In genomic region chrX:117743469-117744251, GRCh38 we compare ENCODE assay signal across 10 cellular contexts.
DNase-seq lines count a peak whose midpoint lies in the region; ATAC-seq and TF ChIP-seq lines count a peak whose summit lies in the region.
"Had no signal": no experiment of that assay in that cellular context is flagged by ENCODE, and none has a peak within 500 bp of the region (broad histone marks: within the 10 kb centered on the region; RNA-seq: fewer than 3 reads in every experiment).

No MANE protein-coding gene starts in this region.

- in situ Hi-C loops in IMR-90 (cut with MboI; ENCODE audit: low sequenced_read_pairs), result no loop called here

- H3K23ac ChIP-seq in IMR-90 (ENCODE audit: low read depth, low read length), result no peak overlapping the region

- WGBS in IMR-90 (ENCODE audit: extremely low coverage in 2 of 2, insufficient read length in 1 of 2), 2 experiments, result 33% methylated on average over 1 of the region's 3 CpGs; no CpG with 5 or more reads in 1 of the 2 experiments
- 67 to 80% methylated on average over 1 of the region's 3 CpGs for WGBS in thyroid gland, 2 donors

- H3K79me1 ChIP-seq in IMR-90 (ENCODE audit: low read depth in 1 of 2, low read length in 2 of 2), result no peaks in the 10 kb centered on the region

- TF ChIP-seq POLR2A in IMR-90 (IDR thresholded peaks at IDR 0.05; ENCODE audit: low read depth, low read length), result no peak
- no peak for TF ChIP-seq POLR2A in thyroid gland (IDR thresholded peaks at IDR 0.05)

- dilution Hi-C loops in IMR-90 (cut with HindIII; ENCODE audit: low sequenced_read_pairs, unreplicated experiment), result no loop called here

- H3K4me1 ChIP-seq in IMR-90 (ENCODE audit: control insufficient read depth, insufficient read depth, low read length) (no peaks in the 10 kb centered on the region), thyroid gland (no peaks in the 10 kb centered on the region)

- ATAC-seq in IMR-90 (ENCODE audit: low read depth) (peak; percentile 46; the same call in 1 of the 2 replicates), omental fat pad (ENCODE audit: low FRiP score) (no peak), HG02798 (IDR thresholded peaks at IDR 0.05; ENCODE audit: poor library complexity, unreplicated experiment) (no peak), HG02763 (IDR thresholded peaks at IDR 0.05; ENCODE audit: unreplicated experiment) (no peak)
- ATAC-seq: naive thymus-derived CD8-positive, alpha-beta T cell had no signal

- no peak overlapping the region for H3K4me2 ChIP-seq in IMR-90 (ENCODE audit: low read depth, low read length)

- no peak overlapping the region for H3K4ac ChIP-seq in IMR-90 (ENCODE audit: low read depth, low read length)

- H2AK5ac ChIP-seq in IMR-90 (ENCODE audit: low read depth, low read length), result no peak overlapping the region

- POLR2A ChIA-PET in IMR-90 (lab: Charles Lee; ENCODE audit: unreplicated experiment), result no interaction called here

- DNase-seq in IMR-90 (peak; percentile 1), WERI-Rb-1 (no peak), lung microvascular endothelial cell (ENCODE audit: low read depth in 2 of 2) (peak; percentile 0 to 13), omental fat pad (ENCODE audit: low spot score) (no peak), thyroid gland (no peak)
- DNase-seq: naive thymus-derived CD8-positive, alpha-beta T cell; RPMI8226 had no signal

- no peak overlapping the region for H2BK5ac ChIP-seq in IMR-90 (ENCODE audit: low read depth, low read length, poor library complexity, severe bottlenecking)

- TF ChIP-seq CTCF in GM12875 (IDR thresholded peaks at IDR 0.05; ENCODE audit: borderline replicate concordance, insufficient read depth, low read depth, low read length), result peak; percentile 37; the same call in 1 of the 2 replicates
- TF ChIP-seq CTCF in IMR-90 (conservative IDR thresholded peaks at IDR 0.05; ENCODE audit: low read depth, low read length), result 0 out of 2 replicates have a peak, but pooled peaks have one; percentile 19
- TF ChIP-seq CTCF in WERI-Rb-1 (IDR thresholded peaks at IDR 0.05; ENCODE audit: low read depth, low read length), result peak; percentile 37
- no peak for TF ChIP-seq CTCF in omental fat pad (IDR thresholded peaks at IDR 0.05)
- TF ChIP-seq CTCF in thyroid gland (IDR thresholded peaks at IDR 0.05), result peak in 1 of 6 experiments; percentile 13

- H4K20me1 ChIP-seq in IMR-90 (ENCODE audit: insufficient read depth, low read length), result no peaks in the 10 kb centered on the region

- H4K5ac ChIP-seq in IMR-90 (ENCODE audit: low read depth, low read length), result no peak overlapping the region

- no peak overlapping the region for H3K56ac ChIP-seq in IMR-90 (ENCODE audit: extremely low read depth, insufficient read depth, low read length)

- H3K9me3 ChIP-seq in IMR-90 (ENCODE audit: control insufficient read depth, insufficient read depth, low read length) (no peaks in the 10 kb centered on the region), WERI-Rb-1 (ENCODE audit: severe bottlenecking) (no peaks in the 10 kb centered on the region), thyroid gland (no peaks in the 10 kb centered on the region)

- H2AFZ ChIP-seq in IMR-90 (replicated peaks; ENCODE audit: low read length, poor library complexity), result no peak overlapping the region

- intact Hi-C loops in IMR-90 (cut with micrococcal nuclease) (loop anchor here (5.0 kb wide), 1 partner anchor 1251 kb away; no protein-coding TSS in a partner anchor), thyroid gland (cut with DNase I) (no loop called here)

- H2BK120ac ChIP-seq in IMR-90 (ENCODE audit: low read depth, low read length), result no peak overlapping the region

- H3K27me3 ChIP-seq in IMR-90 (ENCODE audit: control insufficient read depth, insufficient read depth, low read length) (no peaks in the 10 kb centered on the region), WERI-Rb-1 (ENCODE audit: insufficient read depth, low read depth, severe bottlenecking) (peaks cover 13% of the 10 kb centered on the region), thyroid gland (no peaks in the 10 kb centered on the region)

- no peaks in the 10 kb centered on the region for H3K36me3 ChIP-seq in IMR-90 (ENCODE audit: control insufficient read depth, insufficient read depth, low read length)
- H3K36me3 ChIP-seq in WERI-Rb-1, result no peaks in the 10 kb centered on the region
- no peaks in the 10 kb centered on the region for H3K36me3 ChIP-seq in thyroid gland

- H2AK9ac ChIP-seq in IMR-90 (replicated peaks; ENCODE audit: low read depth, low read length, poor library complexity), result no peak overlapping the region

- H3K4me3 ChIP-seq in GM12875 (ENCODE audit: low read depth, low read length) (no peak overlapping the region), IMR-90 (ENCODE audit: insufficient read depth, low read depth, low read length) (no peak overlapping the region), WERI-Rb-1 (ENCODE audit: low read depth, low read length) (no peak overlapping the region), thyroid gland (replicated peaks in 1 of 3) (no peak overlapping the region)

- H3K27ac ChIP-seq in IMR-90 (ENCODE audit: insufficient read depth, low read length) (no peak overlapping the region), WERI-Rb-1 (no peak overlapping the region), thyroid gland (no peak overlapping the region)

- no peak overlapping the region for H3K9ac ChIP-seq in IMR-90 (ENCODE audit: low read depth, low read length)

- H2BK20ac ChIP-seq in IMR-90 (ENCODE audit: low read depth, low read length), result no peak overlapping the region

- H4K8ac ChIP-seq in IMR-90 (ENCODE audit: low read depth in 2 of 2, low read length in 2 of 2), result no peak overlapping the region

- no peaks in the 10 kb centered on the region for H3K9me1 ChIP-seq in IMR-90 (ENCODE audit: insufficient read depth, low read length)

- no peak overlapping the region for H3K18ac ChIP-seq in IMR-90 (ENCODE audit: low read depth, low read length)

- no peak for TF ChIP-seq RAD21 in IMR-90 (IDR thresholded peaks at IDR 0.05; ENCODE audit: low read length)

- BruUV-seq in IMR-90 (replicated peaks; lab: Mats Ljungman, UMichigan), result no TSS peak

- H4K91ac ChIP-seq in IMR-90 (ENCODE audit: insufficient read depth, low read depth, low read length), result no peak overlapping the region

- no peak overlapping the region for H2BK15ac ChIP-seq in IMR-90 (ENCODE audit: low read depth, low read length)

- CTCF ChIA-PET in IMR-90 (lab: Yijun Ruan, JAX), result interaction anchor here (1.3 kb wide), 1 partner anchor 19 kb away, joined by 3 read pairs; no protein-coding TSS in a partner anchor

- H3K14ac ChIP-seq in IMR-90 (replicated peaks; ENCODE audit: low read depth, low read length), result no peak overlapping the region

TF ChIP-seq in IMR-90, 13 proteins besides CTCF, POLR2A, EP300 and RAD21:
- no peak for TF ChIP-seq CHD1 (IDR thresholded peaks at IDR 0.05; ENCODE audit: low read depth, low read length)
- TF ChIP-seq MAFK (IDR thresholded peaks at IDR 0.05; ENCODE audit: low read depth, low read length), result no peak
- TF ChIP-seq SMC3 (IDR thresholded peaks at IDR 0.05; ENCODE audit: low read depth, low read length), result no peak
- no peak for TF ChIP-seq BHLHE40 (IDR thresholded peaks at IDR 0.05; ENCODE audit: low read depth, low read length)
- TF ChIP-seq MAZ (IDR thresholded peaks at IDR 0.05; ENCODE audit: borderline replicate concordance, low read depth, low read length), result no peak
- TF ChIP-seq USF2 (IDR thresholded peaks at IDR 0.05; ENCODE audit: low read depth, low read length), result no peak
- TF ChIP-seq RFX5 (IDR thresholded peaks at IDR 0.05; ENCODE audit: low read depth, low read length), result no peak
- TF ChIP-seq ELK1 (IDR thresholded peaks at IDR 0.05; ENCODE audit: borderline replicate concordance, low read depth, low read length), result no peak
- no peak for TF ChIP-seq FOS (IDR thresholded peaks at IDR 0.05; ENCODE audit: low read depth, low read length)
- TF ChIP-seq CEBPB (IDR thresholded peaks at IDR 0.05; ENCODE audit: low read depth, low read length), result no peak
- TF ChIP-seq MXI1 (IDR thresholded peaks at IDR 0.05; ENCODE audit: borderline replicate concordance, low read depth, low read length), result no peak
- no peak for TF ChIP-seq NFE2L2 (IDR thresholded peaks at IDR 0.05; ENCODE audit: low read depth, low read length)
- TF ChIP-seq RCOR1 (IDR thresholded peaks at IDR 0.05; ENCODE audit: insufficient replicate concordance, low read length), result no peak

Comparison
In these comparisons a context has a peak if more than half of its experiments do, and no peak if none do; other contexts are left out.
1. CTCF ChIP-seq: peak in GM12875 (single experiment), IMR-90 (single experiment) and WERI-Rb-1 (single experiment); none in omental fat pad (0 of 3).
2. DNase-seq: peak in IMR-90 (single experiment) and lung microvascular endothelial cell (2 of 2); none in WERI-Rb-1 (single experiment), omental fat pad (single experiment) and thyroid gland (0 of 2).